8 cellular contexts compared by ENCODE assay signal in genomic region chr14:89399594-89400068, GRCh38. TPM values are rescaled to one million over a fixed set of nuclear protein-coding genes. Genes with fewer than 3 reads are reported as not detected.
DNase-seq lines count a peak whose midpoint lies in the region; ATAC-seq, FAIRE-seq and TF ChIP-seq lines count a peak whose summit lies in the region.

No MANE protein-coding gene starts in this region.

- H3K4me3 ChIP-seq in HEK293 (ENCODE audit: low read depth, low read length) (no peak overlapping the region), retinal pigment epithelial cell (ENCODE audit: low read length) (no peak overlapping the region), kidney (ENCODE audit: low read length in 2 of 2) (no peak overlapping the region)

- FAIRE-seq in RCC 7860 (lab: Jason Lieb, UNC) = no peak
- no peak for FAIRE-seq in kidney (lab: Jason Lieb, UNC)

- H3K27ac ChIP-seq in HEK293 (ENCODE audit: extremely low read depth, low read depth, low read length) = no peak overlapping the region
- H3K27ac ChIP-seq in kidney (ENCODE audit: low read depth in 2 of 2, low read length in 2 of 2) = no peak overlapping the region

- DNase-seq in RCC 7860 (ENCODE audit: low spot score) (peak; percentile 11), glomerular visceral epithelial cell (ENCODE audit: extremely low spot score) (peak; percentile 56), retinal pigment epithelial cell (ENCODE audit: low read depth) (peak; percentile 76), kidney (no peak)
- no peak for DNase-seq in stimulated activated naive CD4-positive, alpha-beta T cell treated with Interleukin-2 at 50 U/mL for 16 hours (lab: John Stamatoyannopoulos, UW)

- ATAC-seq in GM19397 (IDR thresholded peaks at IDR 0.05; ENCODE audit: unreplicated experiment) (no peak), GM21619 (IDR thresholded peaks at IDR 0.05; ENCODE audit: unreplicated experiment) (no peak)

- TF ChIP-seq CTCF in HEK293 (tag by site-specific recombination; IDR thresholded peaks at IDR 0.05) = no peak
- TF ChIP-seq CTCF in retinal pigment epithelial cell (conservative IDR thresholded peaks at IDR 0.05; ENCODE audit: low read depth, low read length) = no peak
- no peak for TF ChIP-seq CTCF in kidney (IDR thresholded peaks at IDR 0.05; ENCODE audit: borderline replicate concordance, extremely low read depth, insufficient read depth)

- CTCF ChIA-PET in HEK293 (lab: Yijun Ruan, JAX) = no interaction called here

- POLR2A ChIA-PET in HEK293 (lab: Yijun Ruan, JAX) = no interaction called here

- H3K4me1 ChIP-seq in HEK293 (ENCODE audit: control insufficient read depth, insufficient read depth, low read length) = peaks cover 12% of the 10 kb centered on the region
- peaks cover 0 to 5% of the 10 kb centered on the region in 2 donors for H3K4me1 ChIP-seq in kidney (ENCODE audit: control insufficient read depth in 1 of 2, insufficient read depth in 1 of 2, low read depth in 1 of 2, low read length in 2 of 2)

- intact Hi-C loops in kidney (cut with DNase I) = no loop called here

- H3K36me3 ChIP-seq in HEK293 (ENCODE audit: control insufficient read depth in 2 of 2, insufficient read depth in 1 of 2, low read length in 2 of 2) (no peaks in the 10 kb centered on the region), kidney (ENCODE audit: control insufficient read depth in 1 of 2, insufficient read depth in 2 of 2, low read length in 2 of 2) (no peaks in the 10 kb centered on the region)

- H3K9ac ChIP-seq in kidney (ENCODE audit: low read length in 2 of 2) = no peak overlapping the region

- H3K9me3 ChIP-seq in HEK293 (ENCODE audit: control insufficient read depth, insufficient read depth, low read depth, low read length) (no peaks in the 10 kb centered on the region), kidney (ENCODE audit: control insufficient read depth in 1 of 2, low read length in 2 of 2) (no peaks in the 10 kb centered on the region)

TF ChIP-seq in HEK293, 187 proteins besides CTCF, POLR2A, EP300 and RAD21:
- TF ChIP-seq ZBTB17 (tag by site-specific recombination; IDR thresholded peaks at IDR 0.05) (peak; percentile 78), KLF17 (tag by site-specific recombination; IDR thresholded peaks at IDR 0.05) (no peak), ZNF121 (tag by site-specific recombination; IDR thresholded peaks at IDR 0.05) (no peak), ZBTB21 (tag by site-specific recombination; IDR thresholded peaks at IDR 0.05) (no peak)

RNA-seq across cellular contexts. Expression of gene FOXN3, which starts 17.4 kb away (rescaled TPM):
- total RNA-seq in kidney = 50.1 TPM
- 6.4 TPM for polyA plus RNA-seq in kidney (ENCODE audit: insufficient read depth, low read depth, low replicate concordance)

Comparison
In these comparisons a context has a peak if more than half of its experiments do, and no peak if none do; other contexts are left out.
1. DNase-seq: peak in RCC 7860 (single experiment), glomerular visceral epithelial cell (single experiment) and retinal pigment epithelial cell (single experiment); none in stimulated activated naive CD4-positive, alpha-beta T cell treated with Interleukin-2 at 50 U/mL for 16 hours (single experiment) and kidney (single experiment).